11 cellular contexts compared by ENCODE assay signal in the genomic region with DNA sequence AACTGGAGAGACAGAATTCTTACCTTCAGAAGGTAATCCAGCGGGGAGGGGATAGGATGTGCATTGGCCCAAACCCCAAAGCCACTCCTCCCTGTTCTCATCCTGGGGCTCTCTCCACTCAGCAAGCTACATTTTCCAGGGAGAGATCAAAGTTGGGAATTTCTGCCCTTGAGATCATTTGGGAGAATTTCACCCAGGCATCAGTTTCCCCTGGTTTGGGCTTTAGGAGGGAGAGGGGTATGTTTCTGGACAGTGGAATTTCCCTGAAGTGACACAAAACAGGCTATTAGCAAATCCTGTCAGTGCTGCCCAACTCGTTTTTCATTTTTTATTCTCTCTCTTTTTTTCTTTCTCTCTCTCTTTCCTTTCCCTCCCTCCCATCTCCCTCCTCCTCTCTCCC. TPM values are rescaled to one million over a fixed set of nuclear protein-coding genes. Genes with fewer than 3 reads are reported as not detected.
DNase-seq lines count a peak whose midpoint lies in the region; ATAC-seq and TF ChIP-seq lines count a peak whose summit lies in the region.
"Had no signal": no experiment of that assay in that cellular context is flagged by ENCODE, and none has a peak within 500 bp of the region (broad histone marks: within the 10 kb centered on the region; RNA-seq: fewer than 3 reads in every experiment).

No MANE protein-coding gene starts in this region.

- 45% methylated on average over 2 of the region's 2 CpGs for WGBS in esophagus muscularis mucosa

- H3K36me3 ChIP-seq in MM.1S (replicated peaks; ENCODE audit: insufficient read depth, low read length) (no peaks in the 10 kb centered on the region), esophagus muscularis mucosa (peaks cover 5 to 38% (median 20%) of the 10 kb centered on the region in 4 donors), osteoblast (ENCODE audit: insufficient read depth, low read length) (peaks cover 45% of the 10 kb centered on the region)

- no peaks in the 10 kb centered on the region for H3K27me3 Mint-ChIP-seq in nephron progenitor cell (ENCODE audit: low read depth, poor library complexity)

- H3K27me3 ChIP-seq in MM.1S (replicated peaks; ENCODE audit: insufficient read depth, low read length) = no peaks in the 10 kb centered on the region
- H3K27me3 ChIP-seq in esophagus muscularis mucosa = no peaks in the 10 kb centered on the region
- no peaks in the 10 kb centered on the region for H3K27me3 ChIP-seq in osteoblast (ENCODE audit: insufficient read depth, low read length)

- H3K27ac ChIP-seq in MM.1S (ENCODE audit: low read length) = peak overlapping the region; percentile 14; the same call in 1 of the 2 replicates
- H3K27ac ChIP-seq in esophagus muscularis mucosa (replicated peaks in 1 of 4) = peak overlapping the region; percentile 82 to 90 (median 86)
- peak overlapping the region; percentile 15 for H3K27ac ChIP-seq in osteoblast (ENCODE audit: low read depth, low read length)
- H3K27ac ChIP-seq: C4-2B had no signal

- intact Hi-C loops in esophagus muscularis mucosa (cut with DNase I) = no loop called here

- no peaks in the 10 kb centered on the region for H3K9me2 ChIP-seq in MM.1S (replicated peaks; ENCODE audit: insufficient read depth, low read length)

- H4K20me1 ChIP-seq in MM.1S (ENCODE audit: insufficient read depth, low read length) (no peaks in the 10 kb centered on the region), osteoblast (ENCODE audit: insufficient read depth, low read length) (peaks cover 3% of the 10 kb centered on the region)

- TF ChIP-seq CTCF in MM.1S (IDR thresholded peaks at IDR 0.05; ENCODE audit: low read length) (no peak), esophagus muscularis mucosa (IDR thresholded peaks at IDR 0.05) (no peak), osteoblast (IDR thresholded peaks at IDR 0.05; ENCODE audit: extremely low read depth, low read depth, low read length) (no peak), nephron progenitor cell (IDR thresholded peaks at IDR 0.05) (no peak)

- ATAC-seq in GM19455 (IDR thresholded peaks at IDR 0.05; ENCODE audit: unreplicated experiment) = no peak

- H3K36me3 Mint-ChIP-seq in nephron progenitor cell (ENCODE audit: low read depth) = peaks cover 41% of the 10 kb centered on the region

- H3K9me3 Mint-ChIP-seq in nephron progenitor cell = peaks cover 4% of the 10 kb centered on the region

- no peak overlapping the region for H3K4me3 Mint-ChIP-seq in nephron progenitor cell

- no peak overlapping the region for H3K27ac Mint-ChIP-seq in nephron progenitor cell

- H3K9me3 ChIP-seq in MM.1S (replicated peaks; ENCODE audit: insufficient read depth, low read length) (no peaks in the 10 kb centered on the region), esophagus muscularis mucosa (no peaks in the 10 kb centered on the region), osteoblast (ENCODE audit: low read depth, low read length) (peaks cover 2% of the 10 kb centered on the region)

- no peak for TF ChIP-seq POLR2A in esophagus muscularis mucosa (IDR thresholded peaks at IDR 0.05; ENCODE audit: low read depth)

- H3K4me3 ChIP-seq in MM.1S (ENCODE audit: low read length) (no peak overlapping the region), esophagus muscularis mucosa (no peak overlapping the region), osteoblast (ENCODE audit: insufficient read depth, low read length) (no peak overlapping the region)

- no peak overlapping the region for H3K9ac ChIP-seq in MM.1S (ENCODE audit: low read length)

- TF ChIP-seq EP300 in esophagus muscularis mucosa (IDR thresholded peaks at IDR 0.05) = no peak

- peaks cover 61% of the 10 kb centered on the region for H3K4me1 Mint-ChIP-seq in nephron progenitor cell

- DNase-seq in AG08395 (ENCODE audit: low spot score) (peak; percentile 16), MM.1S (no peak), esophagus muscularis mucosa (ENCODE audit: extremely low spot score) (no peak), osteoblast (ENCODE audit: insufficient read length, low spot score, missing footprints) (no peak), NCI-H510A (lab: John Stamatoyannopoulos, UW) (no peak), DMS53 treated with DMSO at 0.1 percent for 48 hours (lab: John Stamatoyannopoulos, UW; ENCODE audit: unreplicated experiment) (no peak), nephron progenitor cell (no peak)
- DNase-seq: left colon, NCI-H345 had no signal

- H3K79me2 ChIP-seq in MM.1S (ENCODE audit: low read length) (peaks cover 85% of the 10 kb centered on the region), osteoblast (ENCODE audit: insufficient read depth, low read length) (peaks cover 37% of the 10 kb centered on the region)

- H2AFZ ChIP-seq in MM.1S (ENCODE audit: low read length) (no peak overlapping the region), osteoblast (ENCODE audit: low read length) (no peak overlapping the region)

- H3K4me2 ChIP-seq in MM.1S (ENCODE audit: low read depth, low read length) (no peak overlapping the region), osteoblast (ENCODE audit: insufficient read depth, low read length) (no peak overlapping the region)

- H3K4me1 ChIP-seq in MM.1S (ENCODE audit: low read length) (peaks cover 31% of the 10 kb centered on the region), esophagus muscularis mucosa (peaks cover 71 to 84% (median 76%) of the 10 kb centered on the region in 4 donors), osteoblast (ENCODE audit: insufficient read depth, low read length) (peaks cover 41% of the 10 kb centered on the region)

- H3F3A ChIP-seq in MM.1S (ENCODE audit: insufficient read depth, low read length) = peaks cover 9% of the 10 kb centered on the region

RNA-seq across cellular contexts. Expression of gene CYP17A1, which starts 35.7 kb away (rescaled TPM):
- total RNA-seq in esophagus muscularis mucosa (not detected), osteoblast (under 0.01 TPM in 1 of 2 replicates, not detected in the other)
- total RNA-seq: left colon had no signal

RNA-seq across cellular contexts. Expression of gene BORCS7, which starts 52.6 kb away (rescaled TPM):
- total RNA-seq in esophagus muscularis mucosa (10 to 100 TPM; 23.1 to 57.3 (median 36.1) TPM), osteoblast (29.3 and 34.5 TPM in 2 replicates)

RNA-seq across cellular contexts. Expression of gene WBP1L, which starts 57.7 kb away (rescaled TPM):
- total RNA-seq in esophagus muscularis mucosa = 100 to 1,000 TPM in 2 of 4 donors, 10 to 100 TPM in 2; 88.5 to 147 (median 112) TPM
- total RNA-seq in osteoblast = 76.4 and 85.5 TPM in 2 replicates

Comparison
In these comparisons a context has a peak if more than half of its experiments do, and no peak if none do; other contexts are left out.
1. H3K27ac ChIP-seq: peak in every context shown above with its lines; median percentile 86 in esophagus muscularis mucosa; 15 in osteoblast; 14 in MM.1S.